Comparison of ENCODE assay signal across 1 cellular context in the genomic region with DNA sequence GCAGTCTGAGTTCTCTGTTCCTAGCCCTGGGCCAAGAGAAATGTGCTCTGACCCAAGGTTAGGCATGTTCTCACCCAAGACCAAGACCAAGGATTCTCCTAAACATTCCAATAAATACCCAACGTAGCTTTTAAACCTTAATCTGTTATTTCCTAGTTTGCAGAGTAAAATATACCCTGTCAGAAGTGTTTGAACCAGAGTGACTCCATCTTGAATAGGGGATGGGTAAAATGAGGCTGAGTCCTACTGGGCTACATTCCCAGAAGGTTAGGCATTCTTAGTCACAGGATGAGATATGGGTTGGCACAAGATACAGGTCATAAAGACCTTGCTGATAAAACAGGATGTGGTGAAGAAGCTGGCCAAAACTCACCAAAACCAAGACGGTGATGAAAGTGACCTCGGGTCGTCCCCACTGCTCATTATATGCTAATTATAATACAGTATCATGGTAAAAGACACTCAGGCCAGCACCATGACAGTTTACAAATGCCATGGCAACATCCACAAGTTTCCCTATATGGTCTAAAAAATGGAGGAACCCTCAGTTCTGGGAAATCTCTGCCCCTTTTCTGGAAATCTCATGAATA.
TF ChIP-seq lines count a peak whose summit lies in the region.

No MANE protein-coding gene starts in this region.

TF ChIP-seq in IMR-90, 13 proteins besides CTCF, POLR2A, EP300 and RAD21:
- TF ChIP-seq RFX5 (IDR thresholded peaks at IDR 0.05; ENCODE audit: low read depth, low read length) = no peak
- TF ChIP-seq SMC3 (IDR thresholded peaks at IDR 0.05; ENCODE audit: low read depth, low read length) = no peak
- no peak for TF ChIP-seq BHLHE40 (IDR thresholded peaks at IDR 0.05; ENCODE audit: low read depth, low read length)
- no peak for TF ChIP-seq CHD1 (IDR thresholded peaks at IDR 0.05; ENCODE audit: low read depth, low read length)
- TF ChIP-seq, protein P1, sequence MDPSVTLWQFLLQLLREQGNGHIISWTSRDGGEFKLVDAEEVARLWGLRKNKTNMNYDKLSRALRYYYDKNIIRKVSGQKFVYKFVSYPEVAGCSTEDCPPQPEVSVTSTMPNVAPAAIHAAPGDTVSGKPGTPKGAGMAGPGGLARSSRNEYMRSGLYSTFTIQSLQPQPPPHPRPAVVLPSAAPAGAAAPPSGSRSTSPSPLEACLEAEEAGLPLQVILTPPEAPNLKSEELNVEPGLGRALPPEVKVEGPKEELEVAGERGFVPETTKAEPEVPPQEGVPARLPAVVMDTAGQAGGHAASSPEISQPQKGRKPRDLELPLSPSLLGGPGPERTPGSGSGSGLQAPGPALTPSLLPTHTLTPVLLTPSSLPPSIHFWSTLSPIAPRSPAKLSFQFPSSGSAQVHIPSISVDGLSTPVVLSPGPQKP (IDR thresholded peaks at IDR 0.05; ENCODE audit: borderline replicate concordance, low read depth, low read length) = no peak
- TF ChIP-seq MAZ (IDR thresholded peaks at IDR 0.05; ENCODE audit: borderline replicate concordance, low read depth, low read length) = no peak
- no peak for TF ChIP-seq NFE2L2 (IDR thresholded peaks at IDR 0.05; ENCODE audit: low read depth, low read length)
- TF ChIP-seq, protein P2, sequence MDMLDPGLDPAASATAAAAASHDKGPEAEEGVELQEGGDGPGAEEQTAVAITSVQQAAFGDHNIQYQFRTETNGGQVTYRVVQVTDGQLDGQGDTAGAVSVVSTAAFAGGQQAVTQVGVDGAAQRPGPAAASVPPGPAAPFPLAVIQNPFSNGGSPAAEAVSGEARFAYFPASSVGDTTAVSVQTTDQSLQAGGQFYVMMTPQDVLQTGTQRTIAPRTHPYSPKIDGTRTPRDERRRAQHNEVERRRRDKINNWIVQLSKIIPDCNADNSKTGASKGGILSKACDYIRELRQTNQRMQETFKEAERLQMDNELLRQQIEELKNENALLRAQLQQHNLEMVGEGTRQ (IDR thresholded peaks at IDR 0.05; ENCODE audit: low read depth, low read length) = no peak
- TF ChIP-seq MXI1 (IDR thresholded peaks at IDR 0.05; ENCODE audit: borderline replicate concordance, low read depth, low read length) = no peak
- TF ChIP-seq RCOR1 (IDR thresholded peaks at IDR 0.05; ENCODE audit: insufficient replicate concordance, low read length) = no peak
- no peak for TF ChIP-seq FOS (IDR thresholded peaks at IDR 0.05; ENCODE audit: low read depth, low read length)
- no peak for TF ChIP-seq MAFK (IDR thresholded peaks at IDR 0.05; ENCODE audit: low read depth, low read length)
- no peak for TF ChIP-seq CEBPB (IDR thresholded peaks at IDR 0.05; ENCODE audit: low read depth, low read length)
TF ChIP-seq in IMR-90: peak in this region for 0.
